Comparison of ENCODE assay signal across 9 cellular contexts in the genomic region with DNA sequence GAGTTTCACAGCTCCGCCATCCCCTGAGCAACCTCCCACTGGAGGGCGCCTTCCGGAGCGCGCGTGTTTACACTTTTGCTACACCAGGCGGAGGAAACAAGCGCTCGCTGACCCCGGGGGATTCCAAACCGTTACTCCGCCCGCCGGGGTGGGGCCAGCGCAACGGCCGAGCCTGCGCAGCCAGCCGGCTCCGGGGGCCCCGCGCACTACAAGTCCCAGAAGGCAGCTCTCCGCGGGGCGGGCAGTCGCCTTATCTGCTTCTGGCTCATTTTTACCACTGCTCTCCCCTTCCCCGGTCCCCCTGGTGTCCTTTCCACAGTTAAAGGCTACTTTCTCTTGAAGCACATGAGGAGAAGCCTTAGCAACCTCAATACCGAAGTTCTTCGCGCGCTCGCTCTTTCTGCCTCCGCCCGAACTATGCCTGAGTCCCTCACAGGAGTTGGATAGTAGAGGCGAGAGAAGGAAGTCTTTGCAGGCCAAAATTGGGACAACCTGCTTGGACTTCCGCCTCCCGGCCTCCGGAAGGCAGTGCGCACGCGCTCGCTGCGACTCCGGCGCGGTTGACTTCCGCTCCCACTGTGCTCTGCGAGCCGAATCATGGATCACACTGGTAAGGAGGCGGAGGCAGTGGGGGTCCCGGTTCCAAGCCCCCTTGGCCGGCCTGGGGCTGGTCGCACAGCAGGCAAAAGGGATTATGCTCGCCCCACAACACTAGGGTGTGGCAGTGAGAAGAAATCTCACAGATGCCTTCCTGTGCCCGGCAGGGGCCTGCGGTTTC. TPM values are rescaled to one million over a fixed set of nuclear protein-coding genes. Genes with fewer than 3 reads are reported as not detected.
DNase-seq lines count a peak whose midpoint lies in the region; ATAC-seq, FAIRE-seq and TF ChIP-seq lines count a peak whose summit lies in the region.
"Had no signal": no experiment of that assay in that cellular context is flagged by ENCODE, and none has a peak within 500 bp of the region (broad histone marks: within the 10 kb centered on the region; RNA-seq: fewer than 3 reads in every experiment).

A gene with protein sequence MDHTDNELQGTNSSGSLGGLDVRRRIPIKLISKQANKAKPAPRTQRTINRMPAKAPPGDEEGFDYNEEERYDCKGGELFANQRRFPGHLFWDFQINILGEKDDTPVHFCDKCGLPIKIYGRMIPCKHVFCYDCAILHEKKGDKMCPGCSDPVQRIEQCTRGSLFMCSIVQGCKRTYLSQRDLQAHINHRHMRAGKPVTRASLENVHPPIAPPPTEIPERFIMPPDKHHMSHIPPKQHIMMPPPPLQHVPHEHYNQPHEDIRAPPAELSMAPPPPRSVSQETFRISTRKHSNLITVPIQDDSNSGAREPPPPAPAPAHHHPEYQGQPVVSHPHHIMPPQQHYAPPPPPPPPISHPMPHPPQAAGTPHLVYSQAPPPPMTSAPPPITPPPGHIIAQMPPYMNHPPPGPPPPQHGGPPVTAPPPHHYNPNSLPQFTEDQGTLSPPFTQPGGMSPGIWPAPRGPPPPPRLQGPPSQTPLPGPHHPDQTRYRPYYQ (plus strand): TSS at position 576 of the 778 bp plus-strand sequence. CDS start 22 bp downstream, at position 598.

- peak within 1 kb of the TSS; percentile 97 for H2AFZ ChIP-seq in mammary epithelial cell (ENCODE audit: low read depth, low read length)

- peak; percentile 81 for TF ChIP-seq CTCF in WERI-Rb-1 (IDR thresholded peaks at IDR 0.05; ENCODE audit: low read depth, low read length)
- peak; percentile 37 to 76 for TF ChIP-seq CTCF in mammary epithelial cell (conservative IDR thresholded peaks at IDR 0.05 in 1 of 2, IDR thresholded peaks at IDR 0.05 in 1 of 2; ENCODE audit: extremely low read depth in 1 of 2, insufficient read depth in 1 of 2, low read depth in 1 of 2, low read length in 2 of 2)

- H4K20me1 ChIP-seq in mammary epithelial cell (ENCODE audit: insufficient read depth, low read length) = no peaks in the 10 kb centered on the region

- no peak for FAIRE-seq in small intestine (lab: Jason Lieb, UNC)
- FAIRE-seq: endometrium had no signal

- peak within 1 kb of the TSS; percentile 96 for H3K9ac ChIP-seq in mammary epithelial cell (ENCODE audit: insufficient read depth, low read length)

- ATAC-seq in GM18873 (IDR thresholded peaks at IDR 0.05; ENCODE audit: low FRiP score, unreplicated experiment) = peak; percentile 79
- ATAC-seq in HG03139 (IDR thresholded peaks at IDR 0.05; ENCODE audit: unreplicated experiment) = peak; percentile 87

- peak within 1 kb of the TSS; percentile 95 for H3K4me2 ChIP-seq in mammary epithelial cell (ENCODE audit: insufficient read depth, low read depth, low read length)

- H3K27ac ChIP-seq in WERI-Rb-1 (peak within 1 kb of the TSS; percentile 98), mammary epithelial cell (ENCODE audit: insufficient read depth, low read depth, low read length) (peak within 1 kb of the TSS; percentile 75), small intestine (ENCODE audit: low read depth in 1 of 2, low read length in 1 of 2) (peak within 1 kb of the TSS; percentile 71 to 99)

- intact Hi-C loops in mammary epithelial cell (cut with micrococcal nuclease) = loop anchor here (1.0 to 5.0 kb wide), 6 partner anchors 131 to 575 kb away; no protein-coding TSS in a partner anchor

- DNase-seq in AG08395 (ENCODE audit: low spot score) (peak; percentile 96), NCI-H2196 treated with DMSO at 0.1 percent for 48 hours (lab: John Stamatoyannopoulos, UW; ENCODE audit: unreplicated experiment) (peak; percentile 97), WERI-Rb-1 (peak; percentile 97), mammary epithelial cell (peak; percentile 94), iPS-NIHi11 (ENCODE audit: low spot score) (peak; percentile 91), small intestine (peak; percentile 95)

- CTCF ChIA-PET in mammary epithelial cell (lab: Charles Lee; ENCODE audit: low non-redundant PET) = interaction anchor here (0.6 to 1.2 kb wide), 4 partner anchors 15 to 146 kb away, joined by 3 to 25 read pairs (median 6); no protein-coding TSS in a partner anchor

- dilution Hi-C loops in mammary epithelial cell (cut with HindIII; ENCODE audit: low sequenced_read_pairs) = no loop called here

- no peaks in the 10 kb centered on the region for H3K9me3 ChIP-seq in WERI-Rb-1 (ENCODE audit: severe bottlenecking)
- H3K9me3 ChIP-seq in mammary epithelial cell (replicated peaks; ENCODE audit: insufficient read depth, low read length) = no peaks in the 10 kb centered on the region
- H3K9me3 ChIP-seq in small intestine (ENCODE audit: control insufficient read depth, low read depth) = no peaks in the 10 kb centered on the region

- peaks cover 3% of the 10 kb centered on the region for H3K36me3 ChIP-seq in WERI-Rb-1
- peaks cover 2% of the 10 kb centered on the region for H3K36me3 ChIP-seq in mammary epithelial cell (ENCODE audit: insufficient read depth, low read length)
- no peaks in the 10 kb centered on the region for H3K36me3 ChIP-seq in small intestine (ENCODE audit: control insufficient read depth in 2 of 2, insufficient read depth in 2 of 2, low read length in 2 of 2)

- H3K4me3 ChIP-seq in WERI-Rb-1 (ENCODE audit: low read depth, low read length) (peak within 1 kb of the TSS; percentile 69), mammary epithelial cell (replicated peaks in 1 of 3; ENCODE audit: insufficient read depth in 1 of 3, low read depth in 2 of 3, low read length in 3 of 3) (peak within 1 kb of the TSS; percentile 75 to 99 (median 93)), small intestine (ENCODE audit: low read depth in 1 of 2, low read length in 2 of 2) (peak within 1 kb of the TSS; percentile 77 to 90)

- peaks cover 49% of the 10 kb centered on the region for H3K79me2 ChIP-seq in mammary epithelial cell (ENCODE audit: insufficient read depth, low read length)

- H3K27me3 ChIP-seq in WERI-Rb-1 (ENCODE audit: insufficient read depth, low read depth, severe bottlenecking) (no peaks in the 10 kb centered on the region), mammary epithelial cell (ENCODE audit: insufficient read depth, low read length) (no peaks in the 10 kb centered on the region), small intestine (ENCODE audit: control insufficient read depth in 2 of 2, insufficient read depth in 2 of 2, low read length in 2 of 2) (no peaks in the 10 kb centered on the region)

- BruUV-seq in mammary epithelial cell (replicated peaks; lab: Mats Ljungman, UMichigan) = TSS peak; percentile 52

- WGBS in mammary epithelial cell (ENCODE audit: low coverage, missing lambda C conversion rate) = 0% methylated on average over 9 of the region's 56 CpGs
- 0 to 1% (median 0%) methylated on average over 53 to 56 of the region's 56 CpGs for WGBS in small intestine, 3 donors

- peaks cover 20% of the 10 kb centered on the region for H3K4me1 ChIP-seq in mammary epithelial cell (ENCODE audit: insufficient read depth, low read length)
- H3K4me1 ChIP-seq in small intestine (ENCODE audit: control insufficient read depth in 2 of 2, insufficient read depth in 1 of 2, low read depth in 1 of 2, low read length in 1 of 2) = peaks cover 3 to 13% of the 10 kb centered on the region in 2 donors

- in situ Hi-C loops in mammary epithelial cell (cut with MboI; ENCODE audit: low sequenced_read_pairs in 2 of 2) = loop anchor here (5.0 to 10.0 kb wide), 2 partner anchors 129 to 131 kb away; no protein-coding TSS in a partner anchor

RNA-seq across cellular contexts. Expression of the gene that starts here (rescaled TPM):
- total RNA-seq in mammary epithelial cell = 10 to 100 TPM; 26.9 to 37.8 TPM
- 17.9 TPM for polyA plus RNA-seq in mammary epithelial cell
- 22.7 TPM for polyA minus RNA-seq in mammary epithelial cell
- polyA plus RNA-seq in small intestine = 1 to 10 TPM; 6.2 to 9.8 (median 6.9) TPM

Comparison
In these comparisons a context has a peak if more than half of its experiments do, and no peak if none do; other contexts are left out.
1. Peak in every context shown above with its lines: DNase-seq, ATAC-seq, H3K4me3 ChIP-seq and H3K27ac ChIP-seq.